ENCODE assay signal across 1 cellular context in the genomic region with DNA sequence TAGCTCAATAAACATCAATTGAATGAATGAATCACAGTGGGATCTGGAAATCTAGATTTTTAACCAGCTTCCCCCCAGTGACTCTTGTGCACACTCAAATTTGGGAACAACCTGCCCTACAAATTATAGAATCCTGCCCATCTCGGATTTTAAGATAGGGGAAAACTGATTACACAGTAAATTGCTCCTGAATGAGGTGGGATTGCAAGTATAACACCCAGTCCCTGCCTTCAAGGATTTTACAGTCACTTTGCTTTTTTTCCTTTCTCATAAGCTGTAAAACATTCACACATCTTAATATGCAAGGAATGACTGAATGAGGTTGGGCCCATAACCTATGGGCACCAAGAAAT.
TF ChIP-seq lines count a peak whose summit lies in the region.

No MANE protein-coding gene starts in this region.

TF ChIP-seq in HepG2, 621 proteins besides CTCF, POLR2A, EP300 and RAD21 (continued from another document):
- TF ChIP-seq ZBTB43 (CRISPR knock-in tag; conservative IDR thresholded peaks at IDR 0.05): 0 out of 2 replicates have a peak, but pooled peaks have one; percentile 0
- TF ChIP-seq ZNF224 (CRISPR knock-in tag; IDR thresholded peaks at IDR 0.05): no peak
- TF ChIP-seq SRSF9 (IDR thresholded peaks at IDR 0.05; ENCODE audit: borderline replicate concordance, insufficient read depth, low read depth, low read length, poor library complexity, severe bottlenecking): no peak
- no peak for TF ChIP-seq ZFP62 (CRISPR knock-in tag; IDR thresholded peaks at IDR 0.05)
- TF ChIP-seq MNT (IDR thresholded peaks at IDR 0.05): no peak
- no peak for TF ChIP-seq ZNF597 (CRISPR knock-in tag; IDR thresholded peaks at IDR 0.05)
- no peak for TF ChIP-seq TAF1 (CRISPR knock-in tag; IDR thresholded peaks at IDR 0.05)
- TF ChIP-seq ETV5 (CRISPR knock-in tag; IDR thresholded peaks at IDR 0.05; ENCODE audit: borderline replicate concordance): no peak
- TF ChIP-seq MTA3 (CRISPR knock-in tag; IDR thresholded peaks at IDR 0.05): no peak
- no peak for TF ChIP-seq TARDBP (CRISPR knock-in tag; IDR thresholded peaks at IDR 0.05)
- TF ChIP-seq HDAC1 (CRISPR knock-in tag; IDR thresholded peaks at IDR 0.05): peak; percentile 19; the same call in 1 of the 2 replicates
- TF ChIP-seq ZNF383 (CRISPR knock-in tag; IDR thresholded peaks at IDR 0.05; ENCODE audit: borderline replicate concordance): 0 out of 2 replicates have a peak, but pooled peaks have one; percentile 42
- TF ChIP-seq, protein P1, sequence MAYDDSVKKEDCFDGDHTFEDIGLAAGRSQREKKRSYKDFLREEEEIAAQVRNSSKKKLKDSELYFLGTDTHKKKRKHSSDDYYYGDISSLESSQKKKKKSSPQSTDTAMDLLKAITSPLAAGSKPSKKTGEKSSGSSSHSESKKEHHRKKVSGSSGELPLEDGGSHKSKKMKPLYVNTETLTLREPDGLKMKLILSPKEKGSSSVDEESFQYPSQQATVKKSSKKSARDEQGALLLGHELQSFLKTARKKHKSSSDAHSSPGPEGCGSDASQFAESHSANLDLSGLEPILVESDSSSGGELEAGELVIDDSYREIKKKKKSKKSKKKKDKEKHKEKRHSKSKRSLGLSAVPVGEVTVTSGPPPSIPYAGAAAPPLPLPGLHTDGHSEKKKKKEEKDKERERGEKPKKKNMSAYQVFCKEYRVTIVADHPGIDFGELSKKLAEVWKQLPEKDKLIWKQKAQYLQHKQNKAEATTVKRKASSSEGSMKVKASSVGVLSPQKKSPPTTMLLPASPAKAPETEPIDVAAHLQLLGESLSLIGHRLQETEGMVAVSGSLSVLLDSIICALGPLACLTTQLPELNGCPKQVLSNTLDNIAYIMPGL (CRISPR knock-in tag; IDR thresholded peaks at IDR 0.05; ENCODE audit: borderline replicate concordance in 1 of 2, low read depth in 1 of 2): peak in 1 of 2 experiments; percentile 46; a peak in 1 of 4 replicates
- TF ChIP-seq ZNF644 (CRISPR knock-in tag; IDR thresholded peaks at IDR 0.05; ENCODE audit: low read depth): no peak
- no peak for TF ChIP-seq SPEN (CRISPR knock-in tag; IDR thresholded peaks at IDR 0.05; ENCODE audit: low read depth)
- TF ChIP-seq ZGPAT (CRISPR knock-in tag; IDR thresholded peaks at IDR 0.05): no peak
- TF ChIP-seq HBP1 (CRISPR knock-in tag; IDR thresholded peaks at IDR 0.05; ENCODE audit: low read depth): 0 out of 2 replicates have a peak, but pooled peaks have one; percentile 42
- TF ChIP-seq ZKSCAN5 (CRISPR knock-in tag; IDR thresholded peaks at IDR 0.05): no peak
- TF ChIP-seq NR2F1 (CRISPR knock-in tag; IDR thresholded peaks at IDR 0.05): no peak
- TF ChIP-seq ZNF205 (CRISPR knock-in tag; IDR thresholded peaks at IDR 0.05): no peak
